8 cellular contexts compared by ENCODE assay signal in genomic region chr2:61178603-61179545, GRCh38. TPM values are rescaled to one million over a fixed set of nuclear protein-coding genes. Genes with fewer than 3 reads are reported as not detected.
DNase-seq lines count a peak whose midpoint lies in the region; ATAC-seq lines count a peak whose summit lies in the region.

No MANE protein-coding gene starts in this region.

- H3K27ac ChIP-seq in iPS-18a (ENCODE audit: low read length) (no peak overlapping the region), temporal lobe (ENCODE audit: low read depth, low read length) (peak overlapping the region; percentile 97)

- peak overlapping the region; percentile 92 for H3K27ac Mint-ChIP-seq in activated naive CD4-positive, alpha-beta T cell treated with anti-CD3 and anti-CD28 coated beads for 36 hours
- H3K27ac Mint-ChIP-seq in activated CD8-positive, alpha-beta T cell treated with anti-CD3 and anti-CD28 coated beads, Interleukin-2, amount 10 ng/mL, durations not matched to agents 7 days and 5 days: peak overlapping the region; percentile 94

- DNase-seq in activated naive CD4-positive, alpha-beta T cell treated with anti-CD3 and anti-CD28 coated beads for 36 hours: peak; percentile 32
- no peak for DNase-seq in activated naive CD4-positive, alpha-beta T cell treated with Interleukin-2 at 50 U/mL for 16 hours
- DNase-seq in activated CD8-positive, alpha-beta T cell treated with anti-CD3 and anti-CD28 coated beads, Interleukin-2, amount 10 ng/mL, durations not matched to agents 7 days and 5 days: no peak
- no peak for DNase-seq in middle frontal gyrus (ENCODE audit: extremely low spot score, low spot score)
- DNase-seq in OCI-M1 (lab: John Stamatoyannopoulos, UW): no peak
- DNase-seq in SKM-1 (lab: John Stamatoyannopoulos, UW; ENCODE audit: unreplicated experiment): no peak

- CTCF ChIA-PET in activated naive CD4-positive, alpha-beta T cell treated with anti-CD3 and anti-CD28 coated beads for 36 hours (lab: Charles Lee): no interaction called here
- CTCF ChIA-PET in activated CD8-positive, alpha-beta T cell treated with anti-CD3 and anti-CD28 coated beads, Interleukin-2, amount 10 ng/mL, durations not matched to agents 7 days and 5 days (lab: Charles Lee): no interaction called here

- peaks cover 50% of the 10 kb centered on the region for H3K36me3 Mint-ChIP-seq in activated naive CD4-positive, alpha-beta T cell treated with anti-CD3 and anti-CD28 coated beads for 36 hours (ENCODE audit: low read depth)
- peaks cover 53% of the 10 kb centered on the region for H3K36me3 Mint-ChIP-seq in activated CD8-positive, alpha-beta T cell treated with anti-CD3 and anti-CD28 coated beads, Interleukin-2, amount 10 ng/mL, durations not matched to agents 7 days and 5 days (ENCODE audit: low read depth)

- H3K4me3 ChIP-seq in iPS-18a (ENCODE audit: low read length): peak overlapping the region; percentile 74

- H3K9ac ChIP-seq in iPS-18a (ENCODE audit: low read length): peak overlapping the region; percentile 87

- H3K9me3 Mint-ChIP-seq in activated naive CD4-positive, alpha-beta T cell treated with anti-CD3 and anti-CD28 coated beads for 36 hours: no peaks in the 10 kb centered on the region
- H3K9me3 Mint-ChIP-seq in activated CD8-positive, alpha-beta T cell treated with anti-CD3 and anti-CD28 coated beads, Interleukin-2, amount 10 ng/mL, durations not matched to agents 7 days and 5 days (ENCODE audit: insufficient read depth): no peaks in the 10 kb centered on the region

- H3K4me3 Mint-ChIP-seq in activated naive CD4-positive, alpha-beta T cell treated with anti-CD3 and anti-CD28 coated beads for 36 hours: peak overlapping the region; percentile 88
- peak overlapping the region; percentile 89 for H3K4me3 Mint-ChIP-seq in activated CD8-positive, alpha-beta T cell treated with anti-CD3 and anti-CD28 coated beads, Interleukin-2, amount 10 ng/mL, durations not matched to agents 7 days and 5 days

- intact Hi-C loops in activated naive CD4-positive, alpha-beta T cell treated with anti-CD3 and anti-CD28 coated beads for 36 hours (cut with micrococcal nuclease): loop anchor here (2.0 to 5.0 kb wide), 3 partner anchors 480 to 1128 kb away; no protein-coding TSS in a partner anchor

- H3K4me1 Mint-ChIP-seq in activated naive CD4-positive, alpha-beta T cell treated with anti-CD3 and anti-CD28 coated beads for 36 hours (ENCODE audit: low read depth): peaks cover 62% of the 10 kb centered on the region
- peaks cover 63% of the 10 kb centered on the region for H3K4me1 Mint-ChIP-seq in activated CD8-positive, alpha-beta T cell treated with anti-CD3 and anti-CD28 coated beads, Interleukin-2, amount 10 ng/mL, durations not matched to agents 7 days and 5 days (ENCODE audit: low read depth)

- H3K4me1 ChIP-seq in iPS-18a (ENCODE audit: control insufficient read depth, low read depth, low read length): peaks cover 12% of the 10 kb centered on the region

- no peak for ATAC-seq in activated CD8-positive, alpha-beta T cell treated with anti-CD3 and anti-CD28 coated beads, Interleukin-2, amount 10 ng/mL, durations not matched to agents 7 days and 5 days

- no peaks in the 10 kb centered on the region for H3K27me3 Mint-ChIP-seq in activated naive CD4-positive, alpha-beta T cell treated with anti-CD3 and anti-CD28 coated beads for 36 hours (ENCODE audit: low read depth)
- H3K27me3 Mint-ChIP-seq in activated CD8-positive, alpha-beta T cell treated with anti-CD3 and anti-CD28 coated beads, Interleukin-2, amount 10 ng/mL, durations not matched to agents 7 days and 5 days (ENCODE audit: low read depth): peaks cover 10% of the 10 kb centered on the region

- H3K9me3 ChIP-seq in iPS-18a (ENCODE audit: control insufficient read depth, low read depth, low read length): no peaks in the 10 kb centered on the region

- peaks cover 19% of the 10 kb centered on the region for H3K27me3 ChIP-seq in iPS-18a (ENCODE audit: control insufficient read depth, insufficient read depth, low read length)

- peaks cover 32% of the 10 kb centered on the region for H3K36me3 ChIP-seq in iPS-18a (ENCODE audit: control insufficient read depth, low read depth, low read length)

- POLR2A ChIA-PET in activated CD8-positive, alpha-beta T cell treated with anti-CD3 and anti-CD28 coated beads, Interleukin-2, amount 10 ng/mL, durations not matched to agents 7 days and 5 days (lab: Charles Lee): interaction anchor here (0.6 to 3.8 kb wide), 12 partner anchors 9 to 423 kb away, joined by 3 to 22 read pairs (median 9); partner anchors contain the start of genes PAPOLG, REL, SANBR and XPO1

RNA-seq across cellular contexts. Expression of gene C2orf74, which starts 16.9 kb away (rescaled TPM):
- 10 to 100 TPM; 12.6 to 12.7 TPM for total RNA-seq in activated naive CD4-positive, alpha-beta T cell treated with anti-CD3 and anti-CD28 coated beads for 36 hours
- 1 to 10 TPM; 8.4 to 8.8 TPM for total RNA-seq in activated CD8-positive, alpha-beta T cell treated with anti-CD3 and anti-CD28 coated beads, Interleukin-2, amount 10 ng/mL, durations not matched to agents 7 days and 5 days
- 9.1 TPM for total RNA-seq in temporal lobe
